In genomic region chr17:59002126-59002525, GRCh38 we compare ENCODE assay signal across 14 cellular contexts.
DNase-seq lines count a peak whose midpoint lies in the region; ATAC-seq and TF ChIP-seq lines count a peak whose summit lies in the region.
"Had no signal": no experiment of that assay in that cellular context is flagged by ENCODE, and none has a peak within 500 bp of the region (broad histone marks: within the 10 kb centered on the region; RNA-seq: fewer than 3 reads in every experiment).

No MANE protein-coding gene starts in this region.

- H3K79me2 ChIP-seq in SU-DHL-6 (ENCODE audit: insufficient read depth, low read length), result no peaks in the 10 kb centered on the region
- no peaks in the 10 kb centered on the region for H3K79me2 ChIP-seq in neural progenitor cell (ENCODE audit: low read depth)

- peaks cover 44% of the 10 kb centered on the region for H3F3A ChIP-seq in SU-DHL-6 (ENCODE audit: insufficient read depth)
- H3F3A ChIP-seq in neural progenitor cell (ENCODE audit: low read depth), result peaks cover 8% of the 10 kb centered on the region

- H3K4me1 ChIP-seq in left ventricle myocardium inferior (no peaks in the 10 kb centered on the region), right lobe of liver (peaks cover 0 to 60% (median 23%) of the 10 kb centered on the region in 4 donors), upper lobe of right lung (peaks cover 4% of the 10 kb centered on the region), neural progenitor cell (no peaks in the 10 kb centered on the region)
- H3K4me1 ChIP-seq: gastroesophageal sphincter had no signal

- intact Hi-C loops in left ventricle myocardium inferior (cut with micrococcal nuclease), result no loop called here
- intact Hi-C loops in left ventricle myocardium superior (cut with micrococcal nuclease), result loop anchor here (10.0 kb wide), 1 partner anchor 487 kb away; the partner anchor contains the start of gene MTMR4
- intact Hi-C loops in right lobe of liver (cut with DNase I), result loop anchor here in 1 of 2 donors (10.0 kb wide), 1 partner anchor 287 kb away; no protein-coding TSS in a partner anchor
- intact Hi-C loops in upper lobe of right lung (cut with DNase I), result loop anchor here (10.0 kb wide), 1 partner anchor 287 kb away; no protein-coding TSS in a partner anchor
- intact Hi-C loops in head of caudate nucleus (cut with DNase I), result no loop called here

- no peak for TF ChIP-seq CTCF in left ventricle myocardium inferior (IDR thresholded peaks at IDR 0.05; ENCODE audit: borderline replicate concordance)
- TF ChIP-seq CTCF in SU-DHL-6 (IDR thresholded peaks at IDR 0.05; ENCODE audit: insufficient read depth, low read length, poor library complexity, severe bottlenecking), result no peak
- no peak for TF ChIP-seq CTCF in right lobe of liver (IDR thresholded peaks at IDR 0.05)
- TF ChIP-seq CTCF in upper lobe of right lung (IDR thresholded peaks at IDR 0.05), result no peak
- no peak for TF ChIP-seq CTCF in neural progenitor cell (IDR thresholded peaks at IDR 0.05)

- DNase-seq in left ventricle myocardium inferior, result no peak
- DNase-seq in left ventricle myocardium superior, result no peak
- DNase-seq in right lobe of liver, result no peak
- DNase-seq in upper lobe of right lung, result no peak
- no peak for DNase-seq in neural progenitor cell (ENCODE audit: low spot score)
- no peak for DNase-seq in head of caudate nucleus
- no peak for DNase-seq in nucleus accumbens (lab: John Stamatoyannopoulos, UW)
- DNase-seq: DMS79 treated with DMSO at 0.1 percent for 48 hours, NCI-H2029 treated with DMSO at 0.1 percent for 48 hours, SHP77 treated with DMSO at 0.1 percent for 48 hours had no signal

- H3K27me3 ChIP-seq in left ventricle myocardium inferior (ENCODE audit: low read depth) (no peaks in the 10 kb centered on the region), SU-DHL-6 (ENCODE audit: low read length) (no peaks in the 10 kb centered on the region), right lobe of liver (no peaks in the 10 kb centered on the region), upper lobe of right lung (no peaks in the 10 kb centered on the region), neural progenitor cell (no peaks in the 10 kb centered on the region)
- H3K27me3 ChIP-seq: gastroesophageal sphincter, upper lobe of left lung had no signal

- H3K9me3 ChIP-seq in left ventricle myocardium inferior (replicated peaks) (no peaks in the 10 kb centered on the region), SU-DHL-6 (ENCODE audit: insufficient read depth, low read length) (no peaks in the 10 kb centered on the region), right lobe of liver (no peaks in the 10 kb centered on the region), upper lobe of right lung (no peaks in the 10 kb centered on the region), neural progenitor cell (ENCODE audit: low read depth) (no peaks in the 10 kb centered on the region)
- H3K9me3 ChIP-seq: gastroesophageal sphincter, upper lobe of left lung had no signal

- peak overlapping the region; percentile 10 for H3K27ac ChIP-seq in left ventricle myocardium inferior (replicated peaks)
- H3K27ac ChIP-seq in SU-DHL-6 (ENCODE audit: low read depth, low read length), result peak overlapping the region; percentile 87
- peak overlapping the region; percentile 42 to 62 (median 45) for H3K27ac ChIP-seq in right lobe of liver
- peak overlapping the region; percentile 49 for H3K27ac ChIP-seq in upper lobe of right lung
- no peak overlapping the region for H3K27ac ChIP-seq in neural progenitor cell
- H3K27ac ChIP-seq: gastroesophageal sphincter had no signal

- no peak overlapping the region for H3K27ac Mint-ChIP-seq in neural progenitor cell

- H3K9ac ChIP-seq in SU-DHL-6 (ENCODE audit: low read length), result peak overlapping the region; percentile 59
- no peak overlapping the region for H3K9ac ChIP-seq in neural progenitor cell

- H3K9me2 ChIP-seq in SU-DHL-6 (replicated peaks; ENCODE audit: insufficient read depth, low read length), result no peaks in the 10 kb centered on the region

- no peaks in the 10 kb centered on the region for H3K27me3 Mint-ChIP-seq in neural progenitor cell (ENCODE audit: insufficient read depth, low read depth)

- H3K4me3 ChIP-seq in left ventricle myocardium inferior (no peak overlapping the region), SU-DHL-6 (ENCODE audit: insufficient read depth, low read length, poor library complexity, severe bottlenecking) (peak overlapping the region; percentile 49), right lobe of liver (no peak overlapping the region), upper lobe of right lung (no peak overlapping the region), neural progenitor cell (no peak overlapping the region)
- H3K4me3 ChIP-seq: gastroesophageal sphincter, skin epidermis had no signal

- no peak for TF ChIP-seq POLR2A in right lobe of liver (IDR thresholded peaks at IDR 0.05)

- ATAC-seq in left ventricle myocardium superior (no peak), right lobe of liver (no peak), upper lobe of right lung (no peak)
- ATAC-seq: gastroesophageal sphincter had no signal

- peak overlapping the region; percentile 97 for H3K4me2 ChIP-seq in SU-DHL-6 (ENCODE audit: low read depth, low read length, poor library complexity, severe bottlenecking)
- no peak overlapping the region for H3K4me2 ChIP-seq in neural progenitor cell

- H3K36me3 Mint-ChIP-seq in neural progenitor cell, result peaks cover 10% of the 10 kb centered on the region

- whole genome bisulfite sequencing in right lobe of liver (ENCODE audit: insufficient coverage, low coverage, low lambda C conversion rate, missing lambda C conversion rate), result 78% methylated on average over 3 of the region's 3 CpGs

- H3K36me3 ChIP-seq in left ventricle myocardium inferior, result peaks cover 35% of the 10 kb centered on the region
- H3K36me3 ChIP-seq in SU-DHL-6 (ENCODE audit: low read length), result peaks cover 17% of the 10 kb centered on the region; the same call in 1 of the 2 replicates
- no peaks in the 10 kb centered on the region for H3K36me3 ChIP-seq in right lobe of liver
- H3K36me3 ChIP-seq in upper lobe of right lung, result peaks cover 22% of the 10 kb centered on the region
- H3K36me3 ChIP-seq in neural progenitor cell, result peaks cover 7% of the 10 kb centered on the region

- no peak overlapping the region for H3K4me3 Mint-ChIP-seq in neural progenitor cell

- H4K20me1 ChIP-seq in SU-DHL-6 (ENCODE audit: low read depth, low read length), result no peaks in the 10 kb centered on the region
- H4K20me1 ChIP-seq in neural progenitor cell (ENCODE audit: low read depth), result no peaks in the 10 kb centered on the region

- H3K9me3 Mint-ChIP-seq in neural progenitor cell, result no peaks in the 10 kb centered on the region

- peak overlapping the region; percentile 8 for H2AFZ ChIP-seq in SU-DHL-6 (ENCODE audit: low read depth, low read length, severe bottlenecking)
- no peak overlapping the region for H2AFZ ChIP-seq in neural progenitor cell (replicated peaks)

- peaks cover 3% of the 10 kb centered on the region for H3K4me1 Mint-ChIP-seq in neural progenitor cell

Comparison
In these comparisons a context has a peak if more than half of its experiments do, and no peak if none do; other contexts are left out.
1. intact Hi-C loops: an anchor here in left ventricle myocardium superior (10.0 kb wide) and upper lobe of right lung (10.0 kb wide); none called in left ventricle myocardium inferior and head of caudate nucleus.